ENCODE assay signal across 1 cellular context in the genomic region with DNA sequence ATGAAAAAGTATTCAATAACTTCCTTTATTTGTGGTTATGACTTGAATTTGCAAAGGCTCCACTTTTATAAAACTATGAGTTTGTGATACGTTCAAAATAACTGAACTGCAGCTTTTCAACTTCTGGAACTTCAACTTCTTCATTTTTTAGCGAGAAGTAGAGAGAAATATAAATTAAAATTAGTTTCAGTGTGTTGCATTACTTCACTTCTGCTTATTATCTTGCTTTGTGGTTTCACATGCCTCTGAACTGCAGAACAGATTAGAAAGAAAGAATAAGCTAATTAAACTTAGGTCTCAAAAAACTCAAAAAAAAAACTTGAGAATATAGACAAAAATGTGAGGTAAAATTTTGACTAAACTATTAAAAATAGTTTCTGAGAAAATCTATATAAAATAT.
TF ChIP-seq lines count a peak whose summit lies in the region.

No MANE protein-coding gene starts in this region.

TF ChIP-seq in GM12878, 131 proteins besides CTCF, POLR2A, EP300 and RAD21 (continued from another document):
- TF ChIP-seq PRDM15 (CRISPR knock-in tag; IDR thresholded peaks at IDR 0.05) (no peak), MTA2 (IDR thresholded peaks at IDR 0.05; ENCODE audit: low read depth) (peak; percentile 89), JUND (IDR thresholded peaks at IDR 0.05; ENCODE audit: low read depth, low read length) (no peak), GATAD2B (conservative IDR thresholded peaks at IDR 0.05; ENCODE audit: low read depth) (no peak), TARDBP (IDR thresholded peaks at IDR 0.05; ENCODE audit: borderline replicate concordance) (no peak), SIN3A (IDR thresholded peaks at IDR 0.05; ENCODE audit: low read depth, low read length) (no peak)
